In the genomic region with DNA sequence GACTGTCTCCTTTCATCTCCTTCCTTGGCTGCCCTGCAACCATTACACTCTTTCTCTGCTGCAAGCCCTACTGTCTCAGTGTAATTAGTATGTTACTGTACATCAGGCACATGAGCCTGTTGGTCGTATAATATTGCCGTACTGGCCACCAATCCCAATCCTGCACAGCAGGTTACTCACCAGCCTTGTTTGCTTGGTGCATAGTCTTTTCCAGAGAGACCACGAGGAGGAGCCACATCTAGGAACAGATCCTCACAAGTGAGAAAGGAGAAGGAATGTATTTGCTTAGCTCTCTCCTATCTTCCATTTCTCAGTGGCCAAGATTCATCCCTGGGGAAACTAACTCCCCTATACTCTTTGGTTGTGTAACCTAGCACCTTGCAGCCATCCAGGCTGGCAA, we compare ENCODE assay signal across 19 cellular contexts. TPM values are rescaled to one million over a fixed set of nuclear protein-coding genes. Genes with fewer than 3 reads are reported as not detected.
DNase-seq lines count a peak whose midpoint lies in the region; ATAC-seq and TF ChIP-seq lines count a peak whose summit lies in the region.
"Had no signal": no experiment of that assay in that cellular context is flagged by ENCODE, and none has a peak within 500 bp of the region (broad histone marks: within the 10 kb centered on the region; RNA-seq: fewer than 3 reads in every experiment).

No MANE protein-coding gene starts in this region.

- H4K8ac ChIP-seq in H9 (replicated peaks; ENCODE audit: insufficient read length, low read depth, low read length) (no peak overlapping the region), trophoblast cell (ENCODE audit: low read depth, low read length) (no peak overlapping the region)

- H3K36me3 Mint-ChIP-seq in H9 (ENCODE audit: insufficient read depth in 1 of 3, low read depth in 3 of 3), result peaks cover 4 to 7% (median 6%) of the 10 kb centered on the region in 3 experiments; a peak in 4 of 7 replicates
- peaks cover 11% of the 10 kb centered on the region for H3K36me3 Mint-ChIP-seq in T-cell

- H2AFZ ChIP-seq in H9 (ENCODE audit: low read length) (no peak overlapping the region), trophoblast cell (ENCODE audit: insufficient read depth, low read length, poor library complexity) (no peak overlapping the region)

- no peak overlapping the region for H3T11ph ChIP-seq in H9 (ENCODE audit: low read length)

- H3K79me1 ChIP-seq in H9 (ENCODE audit: insufficient read depth, low read depth, low read length, poor library complexity, severe bottlenecking) (no peaks in the 10 kb centered on the region), trophoblast cell (ENCODE audit: low read length) (no peaks in the 10 kb centered on the region)

- H3K56ac ChIP-seq in H9 (ENCODE audit: insufficient read length, low read depth, low read length), result no peak overlapping the region

- WGBS in H9 (ENCODE audit: extremely low coverage, insufficient read length, low lambda C conversion rate), result no CpG with 5 or more reads among the region's 3 CpGs
- no CpG with 5 or more reads among the region's 3 CpGs for WGBS in trophoblast cell (ENCODE audit: extremely low coverage, insufficient coverage, insufficient read length)

- H3K9me3 ChIP-seq in H9 (ENCODE audit: control insufficient read depth, low read depth, low read length) (no peaks in the 10 kb centered on the region), trophoblast cell (ENCODE audit: insufficient read depth, low read depth, low read length) (peaks cover 5% of the 10 kb centered on the region)

- ATAC-seq in T-cell (replicated peaks in 1 of 4), result no peak
- ATAC-seq: SK-N-SH treated with all-trans-retinoic acid at 6 μM for 48 hours, T-helper 17 cell had no signal

- CTCF ChIA-PET in T-cell (lab: Charles Lee), result no interaction called here

- no peak overlapping the region for H4K12ac ChIP-seq in trophoblast cell (ENCODE audit: low read depth, low read length)

- H3K4ac ChIP-seq in H9 (ENCODE audit: low read depth, low read length), result no peak overlapping the region
- H3K4ac ChIP-seq in trophoblast cell (ENCODE audit: low read depth, low read length), result no peak overlapping the region

- H2BK15ac ChIP-seq in H9 (ENCODE audit: low read depth, low read length), result no peak overlapping the region

- no peak overlapping the region for H4K5ac ChIP-seq in H9 (ENCODE audit: insufficient read length, low read depth, low read length)

- no peaks in the 10 kb centered on the region for H3K23me2 ChIP-seq in H9 (ENCODE audit: insufficient read length, low read depth, low read length, poor library complexity, severe bottlenecking)

- H2BK120ac ChIP-seq in H9 (ENCODE audit: low read depth, low read length, poor library complexity, severe bottlenecking) (no peak overlapping the region), trophoblast cell (ENCODE audit: insufficient read depth, low read length, poor library complexity) (no peak overlapping the region)

- H2BK5ac ChIP-seq in H9 (ENCODE audit: insufficient read length, low read length) (no peak overlapping the region), trophoblast cell (ENCODE audit: low read depth, low read length, poor library complexity) (no peak overlapping the region)

- H3K27ac Mint-ChIP-seq in H9 (no peak overlapping the region), T-cell (no peak overlapping the region)
- H3K27ac Mint-ChIP-seq: T-helper 17 cell had no signal

- H3K27ac ChIP-seq in H9 (ENCODE audit: insufficient read length, low read depth, low read length) (no peak overlapping the region), trophoblast cell (ENCODE audit: low read depth, low read length) (no peak overlapping the region)
- H3K27ac ChIP-seq: Peyer's patch had no signal

- no peaks in the 10 kb centered on the region for H4K20me1 ChIP-seq in H9 (ENCODE audit: control insufficient read depth, insufficient read depth, insufficient read length)

- H3K79me2 ChIP-seq in H9 (ENCODE audit: insufficient read depth, low read length) (no peaks in the 10 kb centered on the region), trophoblast cell (ENCODE audit: control insufficient read depth, insufficient read depth, low read length, poor library complexity) (no peaks in the 10 kb centered on the region)

- DNase-seq in NCI-H82 (lab: John Stamatoyannopoulos, UW) (peak; percentile 21), NCI-H82 treated with DMSO at 0.1 percent for 48 hours (lab: John Stamatoyannopoulos, UW; ENCODE audit: unreplicated experiment) (no peak), H9 (no peak), SK-MEL-5 (ENCODE audit: low read depth, low spot score) (peak; percentile 59), trophoblast cell (peak in 1 of 2 donors; percentile 22), T-cell (no peak), mucosa of gallbladder (ENCODE audit: low spot score) (no peak), GM13977 (ENCODE audit: low spot score) (no peak)
- DNase-seq: Caco-2, DMS79, NCI-H1092 treated with DMSO at 0.1 percent for 48 hours, NCI-H1694, NCI-H2107, NCI-H345, NCI-H748 treated with DMSO at 0.1 percent for 48 hours, Peyer's patch, Right ventricle myocardium superior, T-helper 17 cell had no signal

- in situ Hi-C loops in SK-MEL-5 (cut with HindIII; ENCODE audit: low pct_unique_long_range_greater_than_20kb, low sequenced_read_pairs), result no loop called here
- in situ Hi-C loops in GM13977 (cut with MboI; ENCODE audit: low pct_unique_long_range_greater_than_20kb, low sequenced_read_pairs, unreplicated experiment), result no loop called here

- H3K9me3 Mint-ChIP-seq in H9 (peaks cover 20 to 21% of the 10 kb centered on the region in 2 experiments), T-cell (peaks cover 7 to 23% (median 22%) of the 10 kb centered on the region in 3 donors)

- H3K27me3 ChIP-seq in H9 (ENCODE audit: insufficient read depth, low read length) (no peaks in the 10 kb centered on the region), trophoblast cell (ENCODE audit: insufficient read depth, low read length) (no peaks in the 10 kb centered on the region)
- H3K27me3 ChIP-seq: Peyer's patch had no signal

- no peaks in the 10 kb centered on the region for H3K36me3 ChIP-seq in trophoblast cell (ENCODE audit: control insufficient read depth in 1 of 2, insufficient read depth in 2 of 2, low read length in 2 of 2)
- H3K36me3 ChIP-seq: Peyer's patch had no signal

- peaks cover 7% of the 10 kb centered on the region; the same call in 1 of the 2 replicates for H3K27me3 Mint-ChIP-seq in H9 (ENCODE audit: low read depth)
- no peaks in the 10 kb centered on the region for H3K27me3 Mint-ChIP-seq in T-cell
- H3K27me3 Mint-ChIP-seq: T-helper 17 cell had no signal

- no peak overlapping the region for H3K14ac ChIP-seq in H9 (ENCODE audit: insufficient read depth, low read length)
- no peak overlapping the region for H3K14ac ChIP-seq in trophoblast cell (ENCODE audit: low read length)

- H3K4me1 Mint-ChIP-seq in H9 (no peaks in the 10 kb centered on the region), T-cell (no peaks in the 10 kb centered on the region)
- H3K4me1 Mint-ChIP-seq: T-helper 17 cell had no signal

- H3K4me2 ChIP-seq in H9 (ENCODE audit: insufficient read depth, insufficient read length, low read length) (no peak overlapping the region), trophoblast cell (ENCODE audit: low read length) (no peak overlapping the region)

- H3K9ac ChIP-seq in H9 (ENCODE audit: extremely low read depth, insufficient read length, low read length), result no peak overlapping the region
- peak overlapping the region; percentile 38 for H3K9ac ChIP-seq in trophoblast cell (ENCODE audit: low read length)

- no peak overlapping the region for H3K4me3 Mint-ChIP-seq in H9
- H3K4me3 Mint-ChIP-seq in T-cell, result no peak overlapping the region
- H3K4me3 Mint-ChIP-seq: T-helper 17 cell had no signal

- H2BK12ac ChIP-seq in H9 (ENCODE audit: insufficient read length, low read depth, low read length), result no peak overlapping the region
- no peak overlapping the region for H2BK12ac ChIP-seq in trophoblast cell (ENCODE audit: low read length)

- H3K4me3 ChIP-seq in trophoblast cell (ENCODE audit: low read depth, low read length), result no peak overlapping the region
- H3K4me3 ChIP-seq: Peyer's patch had no signal

- H3K4me1 ChIP-seq in H9 (ENCODE audit: insufficient read depth, low read length) (no peaks in the 10 kb centered on the region), trophoblast cell (ENCODE audit: control insufficient read depth in 1 of 2, insufficient read depth in 2 of 2, low read length in 2 of 2) (no peaks in the 10 kb centered on the region)
- H3K4me1 ChIP-seq: Caco-2, Peyer's patch had no signal

- H2BK20ac ChIP-seq in H9 (ENCODE audit: low read depth, low read length, poor library complexity, severe bottlenecking), result no peak overlapping the region

- POLR2A ChIA-PET in T-cell (lab: Charles Lee), result no interaction called here

- H3K18ac ChIP-seq in H9 (ENCODE audit: insufficient read length, low read depth, low read length), result no peak overlapping the region
- H3K18ac ChIP-seq in trophoblast cell (ENCODE audit: low read length), result no peak overlapping the region

- peak; percentile 27; the same call in 2 of the 3 replicates for TF ChIP-seq CTCF in H9 (conservative IDR thresholded peaks at IDR 0.05)
- TF ChIP-seq CTCF in GM13977 (IDR thresholded peaks at IDR 0.05; ENCODE audit: extremely low read depth, insufficient read depth, missing control alignments), result no peak

- H3K23ac ChIP-seq in H9 (ENCODE audit: insufficient read length, low read depth, low read length) (no peak overlapping the region), trophoblast cell (ENCODE audit: low read length) (no peak overlapping the region)

- H4K91ac ChIP-seq in H9 (ENCODE audit: insufficient read length, low read depth, low read length), result no peak overlapping the region
- no peak overlapping the region for H4K91ac ChIP-seq in trophoblast cell (ENCODE audit: low read depth, low read length)

- H2AK5ac ChIP-seq in H9 (ENCODE audit: insufficient read length, low read length), result no peak overlapping the region
- no peak overlapping the region for H2AK5ac ChIP-seq in trophoblast cell (ENCODE audit: low read length)

RNA-seq across cellular contexts. Expression of a gene that starts 33.0 kb away (rescaled TPM):
- 13.8 and 14.7 TPM in 2 replicates for total RNA-seq in H9 (2021)
- 7.7 and 10.2 TPM in 2 replicates for total RNA-seq in SK-MEL-5 (2014; rRNA removed; shearing (Covaris generic))
- 18.7 and 24.0 TPM in 2 replicates for polyA plus RNA-seq in SK-MEL-5 (2015; cell fraction: cytosol; rRNA removed)
- 34.5 and 51.9 TPM in 2 replicates for polyA plus RNA-seq in SK-MEL-5 (2015; cell fraction: nucleus; rRNA removed)
- 3.3 and 4.4 TPM in 2 replicates for polyA plus RNA-seq in trophoblast cell (2013)
- total RNA-seq in T-cell, result 100 to 1,000 TPM; 134 to 176 (median 158) TPM
- 26.7 TPM for total RNA-seq in mucosa of gallbladder

Comparison
In these comparisons a context has a peak if more than half of its experiments do, and no peak if none do; other contexts are left out.
1. DNase-seq: peak in NCI-H82 (single experiment) and SK-MEL-5 (single experiment); none in NCI-H82 treated with DMSO at 0.1 percent for 48 hours (single experiment), H9 (single experiment), T-cell (0 of 34), mucosa of gallbladder (single experiment) and GM13977 (single experiment).